11 cellular contexts compared by ENCODE assay signal in genomic region chr18:22167091-22167470, GRCh38. TPM values are rescaled to one million over a fixed set of nuclear protein-coding genes. Genes with fewer than 3 reads are reported as not detected.
DNase-seq lines count a peak whose midpoint lies in the region; ATAC-seq and TF ChIP-seq lines count a peak whose summit lies in the region.
"Had no signal": no experiment of that assay in that cellular context is flagged by ENCODE, and none has a peak within 500 bp of the region (broad histone marks: within the 10 kb centered on the region; RNA-seq: fewer than 3 reads in every experiment).

No MANE protein-coding gene starts in this region.

- no peak overlapping the region for H3K4me3 Mint-ChIP-seq in CD4-positive, alpha-beta T cell
- H3K4me3 Mint-ChIP-seq in activated CD4-positive, alpha-beta T cell treated with anti-CD3 and anti-CD28 coated beads, Interleukin-2, amount 10 ng/mL, durations not matched to agents 24 days and 14 days = no peak overlapping the region

- H3K4me1 ChIP-seq in heart left ventricle (peaks cover 0 to 47% (median 14%) of the 10 kb centered on the region in 12 donors), mucosa of stomach (ENCODE audit: control insufficient read depth, insufficient read depth, low read length) (peaks cover 7% of the 10 kb centered on the region), upper lobe of left lung (peaks cover 3 to 46% (median 22%) of the 10 kb centered on the region in 4 donors)

- H3K4me3 ChIP-seq in heart left ventricle = peak overlapping the region; percentile 34 to 99 (median 86)
- H3K4me3 ChIP-seq in mucosa of stomach (ENCODE audit: low read length) = peak overlapping the region; percentile 23
- H3K4me3 ChIP-seq in upper lobe of left lung = peak overlapping the region in 3 of 4 donors; percentile 70 to 78 (median 73)

- H3K36me3 Mint-ChIP-seq in CD4-positive, alpha-beta T cell (ENCODE audit: low read depth) = no peaks in the 10 kb centered on the region
- peaks cover 11% of the 10 kb centered on the region for H3K36me3 Mint-ChIP-seq in activated CD4-positive, alpha-beta T cell treated with anti-CD3 and anti-CD28 coated beads, Interleukin-2, amount 10 ng/mL, durations not matched to agents 24 days and 14 days (ENCODE audit: low read depth)

- H3K9me3 Mint-ChIP-seq in CD4-positive, alpha-beta T cell = no peaks in the 10 kb centered on the region
- H3K9me3 Mint-ChIP-seq in activated CD4-positive, alpha-beta T cell treated with anti-CD3 and anti-CD28 coated beads, Interleukin-2, amount 10 ng/mL, durations not matched to agents 24 days and 14 days = no peaks in the 10 kb centered on the region

- DNase-seq in DMS53 (lab: John Stamatoyannopoulos, UW) = peak; percentile 41
- DNase-seq in DMS53 treated with DMSO at 0.1 percent for 48 hours (lab: John Stamatoyannopoulos, UW; ENCODE audit: unreplicated experiment) = no peak
- peak in 3 of 5 donors; percentile 39 to 69 (median 56) for DNase-seq in heart left ventricle
- peak in 1 of 2 donors; percentile 84 for DNase-seq in upper lobe of left lung
- no peak for DNase-seq in AG08395 (ENCODE audit: low spot score)
- DNase-seq in CD4-positive, alpha-beta T cell = no peak
- DNase-seq in activated CD4-positive, alpha-beta T cell treated with anti-CD3 and anti-CD28 coated beads, Interleukin-2, amount 10 ng/mL, durations not matched to agents 24 days and 14 days = no peak
- DNase-seq: occipital lobe had no signal

- TF ChIP-seq POLR2A in heart left ventricle (IDR thresholded peaks at IDR 0.05) (no peak), upper lobe of left lung (IDR thresholded peaks at IDR 0.05) (no peak)

- TF ChIP-seq EP300 in upper lobe of left lung (IDR thresholded peaks at IDR 0.05) = no peak

- peak overlapping the region; percentile 99 for H3K9ac ChIP-seq in mucosa of stomach (ENCODE audit: low read length)

- POLR2A ChIA-PET in CD4-positive, alpha-beta T cell (lab: Charles Lee) = no interaction called here

- WGBS in heart left ventricle, 4 donors = 3 to 9% (median 5%) methylated on average over 25 of the region's 25 CpGs
- 13 to 45% methylated on average over 25 of the region's 25 CpGs for WGBS in upper lobe of left lung, 2 donors

- peak in 1 of 12 donors; percentile 1 for TF ChIP-seq CTCF in heart left ventricle (IDR thresholded peaks at IDR 0.05)
- TF ChIP-seq CTCF in upper lobe of left lung (IDR thresholded peaks at IDR 0.05) = no peak
- no peak for TF ChIP-seq CTCF in CD4-positive, alpha-beta T cell (IDR thresholded peaks at IDR 0.05)

- peaks cover 13% of the 10 kb centered on the region for H3K4me1 Mint-ChIP-seq in CD4-positive, alpha-beta T cell (ENCODE audit: low read depth)
- H3K4me1 Mint-ChIP-seq in activated CD4-positive, alpha-beta T cell treated with anti-CD3 and anti-CD28 coated beads, Interleukin-2, amount 10 ng/mL, durations not matched to agents 24 days and 14 days = peaks cover 17% of the 10 kb centered on the region

- intact Hi-C loops in heart left ventricle (cut with DNase I) = loop anchor here (2.0 to 10.0 kb wide), 18 partner anchors 52 to 538 kb away; no protein-coding TSS in a partner anchor
- intact Hi-C loops in CD4-positive, alpha-beta T cell (cut with DNase I, micrococcal nuclease) = loop anchor here in 1 of 2 experiments (10.0 kb wide), 1 partner anchor 58 kb away; no protein-coding TSS in a partner anchor
- intact Hi-C loops in activated CD4-positive, alpha-beta T cell treated with anti-CD3 and anti-CD28 coated beads, Interleukin-2, amount 10 ng/mL, durations not matched to agents 24 days and 14 days (cut with micrococcal nuclease) = loop anchor here (5.0 kb wide), 3 partner anchors 180 to 925 kb away; partner anchors contain the start of gene GREB1L

- CTCF ChIA-PET in CD4-positive, alpha-beta T cell (lab: Charles Lee) = no interaction called here

- H3K27ac ChIP-seq in heart left ventricle (peak overlapping the region; percentile 88 to 100 (median 98)), upper lobe of left lung (peak overlapping the region; percentile 94 to 98 (median 97))
- H3K27ac ChIP-seq in CD4-positive, alpha-beta T cell (ENCODE audit: low read depth, low read length) = no peak overlapping the region
- H3K27ac ChIP-seq: 22Rv1, epithelial cell of prostate had no signal

- peaks cover 82% of the 10 kb centered on the region for H3K27me3 Mint-ChIP-seq in CD4-positive, alpha-beta T cell
- peaks cover 71% of the 10 kb centered on the region for H3K27me3 Mint-ChIP-seq in activated CD4-positive, alpha-beta T cell treated with anti-CD3 and anti-CD28 coated beads, Interleukin-2, amount 10 ng/mL, durations not matched to agents 24 days and 14 days

- ATAC-seq in heart left ventricle (peak in 2 of 4 donors; percentile 0 to 9), upper lobe of left lung (ENCODE audit: low FRiP score in 2 of 2) (no peak)
- ATAC-seq in CD4-positive, alpha-beta T cell (ENCODE audit: poor library complexity) = no peak

- H3K9me3 ChIP-seq in heart left ventricle (no peaks in the 10 kb centered on the region), mucosa of stomach (ENCODE audit: control insufficient read depth, low read length) (no peaks in the 10 kb centered on the region), upper lobe of left lung (no peaks in the 10 kb centered on the region)
- no peaks in the 10 kb centered on the region for H3K9me3 ChIP-seq in CD4-positive, alpha-beta T cell (ENCODE audit: control insufficient read depth, low read length)

- peaks cover 0 to 10% (median 4%) of the 10 kb centered on the region in 9 donors for H3K36me3 ChIP-seq in heart left ventricle
- no peaks in the 10 kb centered on the region for H3K36me3 ChIP-seq in mucosa of stomach (ENCODE audit: control insufficient read depth, insufficient read depth, low read length)
- peaks cover 0 to 2% (median 0%) of the 10 kb centered on the region in 4 donors for H3K36me3 ChIP-seq in upper lobe of left lung

- peaks cover 0 to 89% (median 9%) of the 10 kb centered on the region in 9 donors for H3K27me3 ChIP-seq in heart left ventricle
- H3K27me3 ChIP-seq in mucosa of stomach (ENCODE audit: control insufficient read depth, insufficient read depth, low read length) = peaks cover 40% of the 10 kb centered on the region
- H3K27me3 ChIP-seq in upper lobe of left lung = peaks cover 0 to 26% (median 9%) of the 10 kb centered on the region in 4 donors
- peaks cover 88% of the 10 kb centered on the region for H3K27me3 ChIP-seq in CD4-positive, alpha-beta T cell (ENCODE audit: control insufficient read depth, insufficient read depth, low read length)

- H3K27ac Mint-ChIP-seq in CD4-positive, alpha-beta T cell = no peak overlapping the region
- no peak overlapping the region for H3K27ac Mint-ChIP-seq in activated CD4-positive, alpha-beta T cell treated with anti-CD3 and anti-CD28 coated beads, Interleukin-2, amount 10 ng/mL, durations not matched to agents 24 days and 14 days

RNA-seq across cellular contexts. Expression of gene GATA6, which starts 2.3 kb away (rescaled TPM):
- total RNA-seq in heart left ventricle (10 to 100 TPM; 44.9 to 97.7 (median 76.3) TPM), upper lobe of left lung (10 to 100 TPM; 29.7 to 52.8 (median 41.4) TPM)
- 10 to 100 TPM; 42.1 to 52.6 TPM for polyA plus RNA-seq in heart left ventricle
- total RNA-seq in CD4-positive, alpha-beta T cell = under 1 TPM; 0.08 to 0.14 TPM
- total RNA-seq in activated CD4-positive, alpha-beta T cell treated with anti-CD3 and anti-CD28 coated beads, Interleukin-2, amount 10 ng/mL, durations not matched to agents 24 days and 14 days = not detected in 2 replicates

Comparison
In these comparisons a context has a peak if more than half of its experiments do, and no peak if none do; other contexts are left out.
1. DNase-seq: peak in DMS53 (single experiment) and heart left ventricle (3 of 5); none in DMS53 treated with DMSO at 0.1 percent for 48 hours (single experiment), AG08395 (single experiment), CD4-positive, alpha-beta T cell (0 of 10) and activated CD4-positive, alpha-beta T cell treated with anti-CD3 and anti-CD28 coated beads, Interleukin-2, amount 10 ng/mL, durations not matched to agents 24 days and 14 days (single experiment).
2. H3K4me3 ChIP-seq: peak in every context shown above with its lines; median percentile 86 in heart left ventricle; 73 in upper lobe of left lung; 23 in mucosa of stomach.
3. RNA of gene GATA6, which starts 2.3 kb away (total RNA-seq): 44.9 to 97.7 TPM in heart left ventricle and 29.7 to 52.8 TPM in upper lobe of left lung; 0.08 to 0.14 TPM in CD4-positive, alpha-beta T cell and not detected in activated CD4-positive, alpha-beta T cell treated with anti-CD3 and anti-CD28 coated beads, Interleukin-2, amount 10 ng/mL, durations not matched to agents 24 days and 14 days; every median in the first group is over 10 times any median in the second.